In the genomic region with DNA sequence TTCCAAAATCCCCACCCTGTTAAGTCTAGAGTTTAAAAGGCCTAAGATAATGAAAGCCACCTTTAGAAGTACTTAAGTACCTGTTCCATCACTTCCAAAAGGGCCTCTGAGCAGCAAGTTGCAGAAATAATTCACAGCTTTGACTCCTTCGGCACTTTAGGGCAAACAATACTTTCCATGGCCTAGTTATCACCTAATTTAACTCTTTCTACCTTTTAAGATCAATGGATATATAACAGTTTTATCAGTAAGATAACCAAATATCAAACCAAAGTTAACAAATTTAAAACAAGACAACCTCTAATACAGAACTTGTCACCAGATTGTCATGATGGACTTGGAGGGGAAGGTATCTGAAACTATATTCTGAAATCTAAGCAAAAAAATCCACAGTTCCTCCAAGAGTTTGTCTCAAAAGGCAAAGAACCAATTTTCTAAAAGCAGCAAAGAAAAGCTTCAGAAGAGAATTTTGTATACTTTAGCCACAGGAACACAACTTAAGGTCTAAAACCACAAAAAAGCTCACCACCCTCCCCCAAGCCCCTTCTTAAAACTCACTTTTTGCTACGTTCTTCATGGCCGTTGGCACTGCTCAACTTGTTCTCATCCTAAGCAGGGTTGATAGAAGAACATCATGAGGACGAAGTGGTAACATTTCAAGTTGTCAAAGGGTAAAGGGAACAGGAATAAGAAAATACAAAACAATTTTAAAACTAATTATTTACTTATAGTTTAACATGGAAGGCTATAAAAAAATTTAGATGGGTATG, we compare ENCODE assay signal across 1 cellular context.
A peak's percentile ranks its signal among the peaks of the same experiment; 100 is the strongest.
TF ChIP-seq lines count a peak whose summit lies in the region.

No MANE protein-coding gene starts in this region.

TF ChIP-seq in HepG2, 621 proteins besides CTCF, POLR2A, EP300 and RAD21 (continued from another document):
- TF ChIP-seq HNF1B (CRISPR knock-in tag; IDR thresholded peaks at IDR 0.05) (no peak), U2AF2 (IDR thresholded peaks at IDR 0.05; ENCODE audit: low read depth, low read length) (no peak), MYPOP (CRISPR knock-in tag; IDR thresholded peaks at IDR 0.05) (peak; percentile 31; the same call in 1 of the 2 replicates), POGZ (CRISPR knock-in tag; IDR thresholded peaks at IDR 0.05) (no peak), TARDBP (CRISPR knock-in tag; IDR thresholded peaks at IDR 0.05) (no peak), KLF6 (CRISPR knock-in tag; IDR thresholded peaks at IDR 0.05) (no peak), ZNF512 (CRISPR knock-in tag; IDR thresholded peaks at IDR 0.05) (no peak), HDAC1 (CRISPR knock-in tag; IDR thresholded peaks at IDR 0.05) (0 out of 2 replicates have a peak, but pooled peaks have one; percentile 3), ZNF431 (CRISPR knock-in tag; IDR thresholded peaks at IDR 0.05; ENCODE audit: borderline replicate concordance, low read depth) (no peak), HNRNPL (IDR thresholded peaks at IDR 0.05; ENCODE audit: low read depth, low read length) (peak; percentile 37; the same call in 1 of the 2 replicates), ZSCAN20 (CRISPR knock-in tag; IDR thresholded peaks at IDR 0.05; ENCODE audit: borderline replicate concordance) (0 out of 2 replicates have a peak, but pooled peaks have one; percentile 5), KDM1A (CRISPR knock-in tag; IDR thresholded peaks at IDR 0.05) (no peak), CAMTA2 (CRISPR knock-in tag; IDR thresholded peaks at IDR 0.05; ENCODE audit: borderline replicate concordance) (no peak), ATF1 (CRISPR knock-in tag; IDR thresholded peaks at IDR 0.05) (0 out of 2 replicates have a peak, but pooled peaks have one; percentile 25), MAFF (IDR thresholded peaks at IDR 0.05; ENCODE audit: low read depth, low read length) (no peak), ZNF549 (CRISPR knock-in tag; IDR thresholded peaks at IDR 0.05) (no peak), PAF1 (CRISPR knock-in tag; IDR thresholded peaks at IDR 0.05) (0 out of 2 replicates have a peak, but pooled peaks have one; percentile 70), ATF6 (CRISPR knock-in tag; conservative IDR thresholded peaks at IDR 0.05) (no peak), CCDC6 (CRISPR knock-in tag; IDR thresholded peaks at IDR 0.05) (no peak), MBD4 (IDR thresholded peaks at IDR 0.05; ENCODE audit: borderline replicate concordance, low read length) (0 out of 2 replicates have a peak, but pooled peaks have one; percentile 26), RBM22 (optimal IDR thresholded peaks at IDR 0.05; ENCODE audit: low read length) (peak; percentile 54), ZNF691 (CRISPR knock-in tag; IDR thresholded peaks at IDR 0.05; ENCODE audit: borderline replicate concordance, low read depth) (no peak), ASH2L (IDR thresholded peaks at IDR 0.05; ENCODE audit: insufficient read length, low read depth, low read length) (peak; percentile 48), SIX4 (CRISPR knock-in tag; IDR thresholded peaks at IDR 0.05) (no peak), SMYD3 (CRISPR knock-in tag; IDR thresholded peaks at IDR 0.05) (peak; percentile 86; the same call in 1 of the 2 replicates), ZNF660 (CRISPR knock-in tag; IDR thresholded peaks at IDR 0.05; ENCODE audit: borderline replicate concordance, low read depth) (no peak), ZFYVE20 (CRISPR knock-in tag; IDR thresholded peaks at IDR 0.05; ENCODE audit: borderline replicate concordance, low read depth) (no peak), DNMT3B (CRISPR knock-in tag; conservative IDR thresholded peaks at IDR 0.05) (peak; percentile 11; the same call in 1 of the 2 replicates)
- TF ChIP-seq, protein P1, sequence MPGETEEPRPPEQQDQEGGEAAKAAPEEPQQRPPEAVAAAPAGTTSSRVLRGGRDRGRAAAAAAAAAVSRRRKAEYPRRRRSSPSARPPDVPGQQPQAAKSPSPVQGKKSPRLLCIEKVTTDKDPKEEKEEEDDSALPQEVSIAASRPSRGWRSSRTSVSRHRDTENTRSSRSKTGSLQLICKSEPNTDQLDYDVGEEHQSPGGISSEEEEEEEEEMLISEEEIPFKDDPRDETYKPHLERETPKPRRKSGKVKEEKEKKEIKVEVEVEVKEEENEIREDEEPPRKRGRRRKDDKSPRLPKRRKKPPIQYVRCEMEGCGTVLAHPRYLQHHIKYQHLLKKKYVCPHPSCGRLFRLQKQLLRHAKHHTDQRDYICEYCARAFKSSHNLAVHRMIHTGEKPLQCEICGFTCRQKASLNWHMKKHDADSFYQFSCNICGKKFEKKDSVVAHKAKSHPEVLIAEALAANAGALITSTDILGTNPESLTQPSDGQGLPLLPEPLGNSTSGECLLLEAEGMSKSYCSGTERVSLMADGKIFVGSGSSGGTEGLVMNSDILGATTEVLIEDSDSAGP (CRISPR knock-in tag; IDR thresholded peaks at IDR 0.05; ENCODE audit: borderline replicate concordance) = no peak
- TF ChIP-seq, protein P2, sequence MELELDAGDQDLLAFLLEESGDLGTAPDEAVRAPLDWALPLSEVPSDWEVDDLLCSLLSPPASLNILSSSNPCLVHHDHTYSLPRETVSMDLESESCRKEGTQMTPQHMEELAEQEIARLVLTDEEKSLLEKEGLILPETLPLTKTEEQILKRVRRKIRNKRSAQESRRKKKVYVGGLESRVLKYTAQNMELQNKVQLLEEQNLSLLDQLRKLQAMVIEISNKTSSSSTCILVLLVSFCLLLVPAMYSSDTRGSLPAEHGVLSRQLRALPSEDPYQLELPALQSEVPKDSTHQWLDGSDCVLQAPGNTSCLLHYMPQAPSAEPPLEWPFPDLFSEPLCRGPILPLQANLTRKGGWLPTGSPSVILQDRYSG (CRISPR knock-in tag; IDR thresholded peaks at IDR 0.05) = peak; percentile 46; the same call in 1 of the 2 replicates
